ENCODE assay signal across 8 cellular contexts in genomic region chr14:75277000-75277795, GRCh38. TPM values are rescaled to one million over a fixed set of nuclear protein-coding genes. Genes with fewer than 3 reads are reported as not detected.
DNase-seq lines count a peak whose midpoint lies in the region; ATAC-seq, FAIRE-seq and TF ChIP-seq lines count a peak whose summit lies in the region.

No MANE protein-coding gene starts in this region.

- peak; percentile 56 for DNase-seq in activated naive CD4-positive, alpha-beta T cell treated with Interleukin-2 at 50 U/mL for 16 hours
- no peak for DNase-seq in activated naive CD4-positive, alpha-beta T cell treated with anti-CD3 and anti-CD28 coated beads, Interleukin-2, amount 50 U/mL, for 16 hours
- DNase-seq in NCI-H1417 treated with DMSO at 0.1 percent for 48 hours (lab: John Stamatoyannopoulos, UW) (peak; percentile 38), T-helper 9 cell (peak; percentile 68), bronchial epithelial cell (ENCODE audit: low read depth) (peak; percentile 74), renal cortical epithelial cell (ENCODE audit: low read depth) (peak; percentile 80)

- H3K36me3 ChIP-seq in bronchial epithelial cell (ENCODE audit: control insufficient read depth, insufficient read depth, low read length) (peaks cover 17% of the 10 kb centered on the region), iPS-18a (ENCODE audit: control insufficient read depth, low read depth, low read length) (peaks cover 14% of the 10 kb centered on the region)

- peak overlapping the region; percentile 37 for H3K27ac ChIP-seq in iPS-18a (ENCODE audit: low read length)

- no peaks in the 10 kb centered on the region for H3K9me3 ChIP-seq in iPS-18a (ENCODE audit: control insufficient read depth, low read depth, low read length)

- H3K9ac ChIP-seq in iPS-18a (ENCODE audit: low read length) = peak overlapping the region; percentile 91

- H3K4me1 ChIP-seq in iPS-18a (ENCODE audit: control insufficient read depth, low read depth, low read length) = peaks cover 26% of the 10 kb centered on the region

- peak; percentile 1 for TF ChIP-seq CTCF in bronchial epithelial cell (IDR thresholded peaks at IDR 0.05; ENCODE audit: insufficient read depth, low read length, severe bottlenecking)

- ATAC-seq in GM18519 (IDR thresholded peaks at IDR 0.05; ENCODE audit: low FRiP score, unreplicated experiment) = no peak

- H3K27me3 ChIP-seq in bronchial epithelial cell (ENCODE audit: control insufficient read depth, insufficient read depth, low read length) (no peaks in the 10 kb centered on the region), iPS-18a (ENCODE audit: control insufficient read depth, insufficient read depth, low read length) (peaks cover 64% of the 10 kb centered on the region)

- H3K4me3 ChIP-seq in bronchial epithelial cell (ENCODE audit: low read depth, low read length) (peak overlapping the region; percentile 91), iPS-18a (ENCODE audit: low read length) (peak overlapping the region; percentile 94)

- no peak for FAIRE-seq in bronchial epithelial cell (lab: Jason Lieb, UNC)

RNA-seq across cellular contexts. Expression of gene FOS, which starts 1.4 kb away (rescaled TPM):
- total RNA-seq in bronchial epithelial cell (131 and 143 TPM in 2 replicates), renal cortical epithelial cell (0.87 and 80.4 TPM in 2 replicates)
